In genomic region chr17:40097931-40098845, GRCh38 we compare ENCODE assay signal across 8 cellular contexts.
A peak's percentile ranks its signal among the peaks of the same experiment; 100 is the strongest.
DNase-seq lines count a peak whose midpoint lies in the region; ATAC-seq and TF ChIP-seq lines count a peak whose summit lies in the region.

No MANE protein-coding gene starts in this region.

- peak overlapping the region; percentile 82 for H3K27ac Mint-ChIP-seq in stimulated activated naive B cell treated with anti-CD40 and anti-IgM and Interleukin-4, amounts not matched to agents 10 μg/mL and 1 μg/mL and 100 μg/mL, for 72 hours

- no peaks in the 10 kb centered on the region for H3K27me3 Mint-ChIP-seq in stimulated activated naive B cell treated with anti-CD40 and anti-IgM and Interleukin-4, amounts not matched to agents 10 μg/mL and 1 μg/mL and 100 μg/mL, for 72 hours

- no peak for TF ChIP-seq CTCF in AG04449 (IDR thresholded peaks at IDR 0.05; ENCODE audit: insufficient read depth, low read length, missing control alignments)

- POLR2A ChIA-PET in AG04449 (lab: Yijun Ruan, JAX) = interaction anchor here (0.7 to 3.6 kb wide), 11 partner anchors 8 to 42 kb away, joined by 3 to 62 read pairs (median 5); partner anchors contain the start of gene CASC3

- ATAC-seq in stimulated activated naive B cell treated with anti-CD40 and anti-IgM and Interleukin-4, amounts not matched to agents 10 μg/mL and 1 μg/mL and 100 μg/mL, for 72 hours (replicated peaks) = no peak
- ATAC-seq in GM19467 (IDR thresholded peaks at IDR 0.05; ENCODE audit: unreplicated experiment) = no peak

- H3K27me3 ChIP-seq in HUES6 (ENCODE audit: control insufficient read depth, insufficient read depth, low read length) (peaks cover 12% of the 10 kb centered on the region), adipocyte (replicated peaks; ENCODE audit: control insufficient read depth, insufficient read depth, low read length) (no peaks in the 10 kb centered on the region)

- H3K4me3 Mint-ChIP-seq in stimulated activated naive B cell treated with anti-CD40 and anti-IgM and Interleukin-4, amounts not matched to agents 10 μg/mL and 1 μg/mL and 100 μg/mL, for 72 hours = peak overlapping the region; percentile 90 to 95

- peaks cover 39% of the 10 kb centered on the region for H3K36me3 ChIP-seq in HUES6 (ENCODE audit: control insufficient read depth, insufficient read depth, low read length)
- H3K36me3 ChIP-seq in adipocyte (ENCODE audit: control insufficient read depth, insufficient read depth, low read length, severe bottlenecking) = peaks cover 41% of the 10 kb centered on the region

- H3K9me3 Mint-ChIP-seq in stimulated activated naive B cell treated with anti-CD40 and anti-IgM and Interleukin-4, amounts not matched to agents 10 μg/mL and 1 μg/mL and 100 μg/mL, for 72 hours = peaks cover 0 to 4% of the 10 kb centered on the region in 2 donors

- H3K4me1 ChIP-seq in HUES6 (ENCODE audit: control insufficient read depth, insufficient read depth, low read length) (peaks cover 32% of the 10 kb centered on the region), adipocyte (ENCODE audit: control insufficient read depth, insufficient read depth, low read length) (peaks cover 55% of the 10 kb centered on the region)

- H3K36me3 Mint-ChIP-seq in stimulated activated naive B cell treated with anti-CD40 and anti-IgM and Interleukin-4, amounts not matched to agents 10 μg/mL and 1 μg/mL and 100 μg/mL, for 72 hours = peaks cover 32 to 46% of the 10 kb centered on the region in 2 donors

- H3K9ac ChIP-seq in HUES6 (ENCODE audit: low read length) = peak overlapping the region; percentile 18
- peak overlapping the region; percentile 92 for H3K9ac ChIP-seq in adipocyte (ENCODE audit: low read length)

- H3K27ac ChIP-seq in HUES6 (ENCODE audit: low read depth, low read length) = peak overlapping the region; percentile 73; the same call in 1 of the 2 replicates

- DNase-seq in AG04449 (ENCODE audit: low read depth, low spot score) (no peak), adipocyte (ENCODE audit: low read depth) (peak; percentile 40), NK-92 (lab: John Stamatoyannopoulos, UW; ENCODE audit: unreplicated experiment) (no peak), activated gamma-delta T cell treated with Interleukin-2 at 50 U/mL for 16 hours (no peak)
- DNase-seq in stimulated activated naive B cell treated with anti-CD40 and anti-IgM and Interleukin-4, amounts not matched to agents 10 μg/mL and 1 μg/mL and 100 μg/mL, for 72 hours = no peak

- CTCF ChIA-PET in AG04449 (lab: Yijun Ruan, JAX) = interaction anchor here (0.7 to 16.8 kb wide), 10 partner anchors 9 to 121 kb away, joined by 3 to 273 read pairs (median 5); partner anchors contain the start of gene WIPF2

- H3K9me3 ChIP-seq in HUES6 (ENCODE audit: control insufficient read depth, insufficient read depth, low read depth, low read length) = no peaks in the 10 kb centered on the region
- no peaks in the 10 kb centered on the region for H3K9me3 ChIP-seq in adipocyte (ENCODE audit: control insufficient read depth, low read length)
- no peaks in the 10 kb centered on the region for H3K9me3 ChIP-seq in iPS-18c (ENCODE audit: control insufficient read depth, insufficient read depth, low read length)

- H3K4me3 ChIP-seq in AG04449 (ENCODE audit: low read depth, low read length) (peak overlapping the region; percentile 40), HUES6 (ENCODE audit: low read depth, low read length) (peak overlapping the region; percentile 67), adipocyte (ENCODE audit: low read length) (peak overlapping the region; percentile 85), iPS-18c (ENCODE audit: insufficient read depth, low read depth, low read length) (peak overlapping the region; percentile 48)

- H3K4me1 Mint-ChIP-seq in stimulated activated naive B cell treated with anti-CD40 and anti-IgM and Interleukin-4, amounts not matched to agents 10 μg/mL and 1 μg/mL and 100 μg/mL, for 72 hours = peaks cover 60 to 74% of the 10 kb centered on the region in 2 donors
